Comparison of ENCODE assay signal across 8 cellular contexts in the genomic region with DNA sequence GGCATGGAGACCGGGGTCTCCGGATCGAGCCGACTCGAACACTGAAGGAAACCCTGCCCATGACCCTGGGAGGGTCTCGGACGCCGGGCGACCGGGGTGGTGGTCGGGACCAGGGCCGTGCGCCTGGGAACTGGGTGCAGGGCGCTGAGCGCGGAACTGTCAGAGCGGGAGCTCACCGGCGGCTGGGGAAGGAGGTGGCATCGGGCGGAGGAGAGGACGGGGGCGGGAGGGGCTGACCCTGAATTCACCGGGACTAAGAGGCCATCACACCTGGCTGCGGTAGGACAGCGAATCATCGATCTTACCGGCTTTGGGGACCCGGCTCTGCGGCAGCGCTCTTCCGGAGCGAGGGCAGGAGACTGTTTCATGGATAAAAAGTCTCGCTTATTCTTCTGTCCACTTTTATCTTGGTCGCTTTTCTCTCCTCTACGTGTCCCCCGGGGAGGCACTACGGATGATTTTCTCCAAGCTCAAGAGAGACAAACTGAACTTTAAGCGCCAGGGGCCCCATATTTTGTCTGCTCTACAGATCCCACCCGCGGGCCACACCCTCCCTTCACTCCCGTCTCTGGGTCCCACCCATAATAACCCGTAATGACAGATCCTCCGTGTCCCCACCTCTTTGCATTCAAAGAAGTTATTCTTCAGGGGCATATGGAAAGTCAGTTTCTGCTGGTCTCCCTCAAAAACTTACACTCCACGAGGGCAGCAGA. TPM values are rescaled to one million over a fixed set of nuclear protein-coding genes. Genes with fewer than 3 reads are reported as not detected.
A peak's percentile ranks its signal among the peaks of the same experiment; 100 is the strongest.
DNase-seq lines count a peak whose midpoint lies in the region; ATAC-seq and TF ChIP-seq lines count a peak whose summit lies in the region.

A gene with protein sequence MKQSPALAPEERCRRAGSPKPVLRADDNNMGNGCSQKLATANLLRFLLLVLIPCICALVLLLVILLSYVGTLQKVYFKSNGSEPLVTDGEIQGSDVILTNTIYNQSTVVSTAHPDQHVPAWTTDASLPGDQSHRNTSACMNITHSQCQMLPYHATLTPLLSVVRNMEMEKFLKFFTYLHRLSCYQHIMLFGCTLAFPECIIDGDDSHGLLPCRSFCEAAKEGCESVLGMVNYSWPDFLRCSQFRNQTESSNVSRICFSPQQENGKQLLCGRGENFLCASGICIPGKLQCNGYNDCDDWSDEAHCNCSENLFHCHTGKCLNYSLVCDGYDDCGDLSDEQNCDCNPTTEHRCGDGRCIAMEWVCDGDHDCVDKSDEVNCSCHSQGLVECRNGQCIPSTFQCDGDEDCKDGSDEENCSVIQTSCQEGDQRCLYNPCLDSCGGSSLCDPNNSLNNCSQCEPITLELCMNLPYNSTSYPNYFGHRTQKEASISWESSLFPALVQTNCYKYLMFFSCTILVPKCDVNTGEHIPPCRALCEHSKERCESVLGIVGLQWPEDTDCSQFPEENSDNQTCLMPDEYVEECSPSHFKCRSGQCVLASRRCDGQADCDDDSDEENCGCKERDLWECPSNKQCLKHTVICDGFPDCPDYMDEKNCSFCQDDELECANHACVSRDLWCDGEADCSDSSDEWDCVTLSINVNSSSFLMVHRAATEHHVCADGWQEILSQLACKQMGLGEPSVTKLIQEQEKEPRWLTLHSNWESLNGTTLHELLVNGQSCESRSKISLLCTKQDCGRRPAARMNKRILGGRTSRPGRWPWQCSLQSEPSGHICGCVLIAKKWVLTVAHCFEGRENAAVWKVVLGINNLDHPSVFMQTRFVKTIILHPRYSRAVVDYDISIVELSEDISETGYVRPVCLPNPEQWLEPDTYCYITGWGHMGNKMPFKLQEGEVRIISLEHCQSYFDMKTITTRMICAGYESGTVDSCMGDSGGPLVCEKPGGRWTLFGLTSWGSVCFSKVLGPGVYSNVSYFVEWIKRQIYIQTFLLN (minus strand): TSS at position 486 of the 713 bp plus-strand sequence. CDS start 118 bp downstream, at position 368.

- peak within 1 kb of the TSS; percentile 68 for H3K27ac Mint-ChIP-seq in CD4-positive, alpha-beta T cell
- no peak within 1 kb of the TSS for H3K27ac Mint-ChIP-seq in activated naive CD8-positive, alpha-beta T cell treated with anti-CD3 and anti-CD28 coated beads for 36 hours

- H3K36me3 ChIP-seq in hepatocyte (replicated peaks; ENCODE audit: insufficient read depth, low read depth) (no peaks in the 10 kb centered on the region), skeletal muscle satellite cell (ENCODE audit: insufficient read depth, low read length) (peaks cover 6% of the 10 kb centered on the region)

- peak within 1 kb of the TSS; percentile 50 for H2AFZ ChIP-seq in hepatocyte

- intact Hi-C loops in CD4-positive, alpha-beta T cell (cut with DNase I, micrococcal nuclease): loop anchor here in 1 of 2 experiments (5.0 kb wide), 1 partner anchor 140 kb away; no protein-coding TSS in a partner anchor

- no peaks in the 10 kb centered on the region for H4K20me1 ChIP-seq in hepatocyte (ENCODE audit: insufficient read depth, poor library complexity, severe bottlenecking)

- peak within 1 kb of the TSS; percentile 86 for H3K9ac ChIP-seq in skeletal muscle satellite cell (ENCODE audit: low read depth, low read length)

- ATAC-seq in CD4-positive, alpha-beta T cell (ENCODE audit: poor library complexity): peak; percentile 27
- peak; percentile 17 for ATAC-seq in GM21423 (IDR thresholded peaks at IDR 0.05; ENCODE audit: unreplicated experiment)

- H3K9me3 Mint-ChIP-seq in CD4-positive, alpha-beta T cell: no peaks in the 10 kb centered on the region
- peaks cover 3% of the 10 kb centered on the region for H3K9me3 Mint-ChIP-seq in activated naive CD8-positive, alpha-beta T cell treated with anti-CD3 and anti-CD28 coated beads for 36 hours

- peak in 4 of 10 experiments; percentile 2 to 10 (median 6) for DNase-seq in CD4-positive, alpha-beta T cell
- no peak for DNase-seq in Jurkat, Clone E6-1 (ENCODE audit: low read depth, low spot score)
- peak; percentile 27 for DNase-seq in activated naive CD8-positive, alpha-beta T cell treated with anti-CD3 and anti-CD28 coated beads for 36 hours
- peak; percentile 48 for DNase-seq in hepatocyte (ENCODE audit: low spot score)
- DNase-seq in NCI-H2107 (lab: John Stamatoyannopoulos, UW): no peak
- no peak for DNase-seq in activated gamma-delta T cell treated with Interleukin-2 at 50 U/mL for 16 hours

- POLR2A ChIA-PET in CD4-positive, alpha-beta T cell (lab: Charles Lee): interaction anchor here (0.7 to 1.7 kb wide), 4 partner anchors 10 to 239 kb away, joined by 3 to 7 read pairs (median 4); a partner anchor contains a TSS

- H3K4me2 ChIP-seq in hepatocyte (peak within 1 kb of the TSS; percentile 99), skeletal muscle satellite cell (ENCODE audit: low read length) (peak within 1 kb of the TSS; percentile 95)

- peak within 1 kb of the TSS; percentile 22 for H3K4me3 ChIP-seq in Jurkat, Clone E6-1 (ENCODE audit: low read length)
- H3K4me3 ChIP-seq in hepatocyte (peak within 1 kb of the TSS; percentile 71), skeletal muscle satellite cell (ENCODE audit: low read length) (peak within 1 kb of the TSS; percentile 84)

- peak within 1 kb of the TSS; percentile 91 for H3K4me3 Mint-ChIP-seq in CD4-positive, alpha-beta T cell
- peak within 1 kb of the TSS; percentile 79 for H3K4me3 Mint-ChIP-seq in activated naive CD8-positive, alpha-beta T cell treated with anti-CD3 and anti-CD28 coated beads for 36 hours

- H3K27me3 Mint-ChIP-seq in CD4-positive, alpha-beta T cell: peaks cover 4% of the 10 kb centered on the region
- peaks cover 29% of the 10 kb centered on the region for H3K27me3 Mint-ChIP-seq in activated naive CD8-positive, alpha-beta T cell treated with anti-CD3 and anti-CD28 coated beads for 36 hours

- no peaks in the 10 kb centered on the region for H3K9me3 ChIP-seq in CD4-positive, alpha-beta T cell (ENCODE audit: control insufficient read depth, low read length)
- H3K9me3 ChIP-seq in hepatocyte (ENCODE audit: low read depth): peaks cover 6% of the 10 kb centered on the region
- H3K9me3 ChIP-seq in skeletal muscle satellite cell (replicated peaks; ENCODE audit: low read length): no peaks in the 10 kb centered on the region

- WGBS in hepatocyte (ENCODE audit: low lambda C conversion rate, missing lambda C conversion rate): 3% methylated on average over 40 of the region's 45 CpGs

- no peaks in the 10 kb centered on the region for H3K9me2 ChIP-seq in hepatocyte (replicated peaks; ENCODE audit: insufficient read depth)

- H3K4me1 Mint-ChIP-seq in CD4-positive, alpha-beta T cell (ENCODE audit: low read depth): peaks cover 37% of the 10 kb centered on the region
- H3K4me1 Mint-ChIP-seq in activated naive CD8-positive, alpha-beta T cell treated with anti-CD3 and anti-CD28 coated beads for 36 hours: peaks cover 30% of the 10 kb centered on the region

- TF ChIP-seq CTCF in CD4-positive, alpha-beta T cell (IDR thresholded peaks at IDR 0.05): no peak
- no peak for TF ChIP-seq CTCF in hepatocyte (IDR thresholded peaks at IDR 0.05; ENCODE audit: poor library complexity)

- no peaks in the 10 kb centered on the region for H3K79me2 ChIP-seq in hepatocyte

- H3K4me1 ChIP-seq in hepatocyte (ENCODE audit: insufficient read depth): peaks cover 13% of the 10 kb centered on the region
- peaks cover 44% of the 10 kb centered on the region for H3K4me1 ChIP-seq in skeletal muscle satellite cell (ENCODE audit: control insufficient read depth, insufficient read depth, low read length)

- CTCF ChIA-PET in CD4-positive, alpha-beta T cell (lab: Charles Lee): interaction anchor here (0.8 to 1.0 kb wide), 2 partner anchors 10 to 287 kb away, joined by 3 to 4 read pairs; no protein-coding TSS in a partner anchor

- no peaks in the 10 kb centered on the region for H3K27me3 ChIP-seq in CD4-positive, alpha-beta T cell (ENCODE audit: control insufficient read depth, insufficient read depth, low read length)
- H3K27me3 ChIP-seq in hepatocyte (no peaks in the 10 kb centered on the region), skeletal muscle satellite cell (ENCODE audit: control insufficient read depth, insufficient read depth, low read length) (no peaks in the 10 kb centered on the region)

- H3K27ac ChIP-seq in CD4-positive, alpha-beta T cell (ENCODE audit: low read depth, low read length): no peak within 1 kb of the TSS
- H3K27ac ChIP-seq in hepatocyte: no peak within 1 kb of the TSS

- H3K36me3 Mint-ChIP-seq in CD4-positive, alpha-beta T cell (ENCODE audit: low read depth): no peaks in the 10 kb centered on the region
- H3K36me3 Mint-ChIP-seq in activated naive CD8-positive, alpha-beta T cell treated with anti-CD3 and anti-CD28 coated beads for 36 hours: no peaks in the 10 kb centered on the region

RNA-seq across cellular contexts. Expression of the gene that starts here (rescaled TPM):
- under 1 TPM in 1 of 2 experiments, not detected in 1; 0.14 TPM for total RNA-seq in CD4-positive, alpha-beta T cell
- polyA plus RNA-seq in Jurkat, Clone E6-1 (2012; ENCODE audit: insufficient read depth, insufficient read length): not detected
- total RNA-seq in activated naive CD8-positive, alpha-beta T cell treated with anti-CD3 and anti-CD28 coated beads for 36 hours: not detected
- total RNA-seq in hepatocyte: 0.40 and 0.64 TPM in 2 replicates
- polyA plus RNA-seq in hepatocyte: 0.13 TPM in 1 of 2 replicates, not detected in the other
- total RNA-seq in skeletal muscle satellite cell (2012; rRNA removed): 0.22 and 0.76 TPM in 2 replicates

Comparison
In these comparisons a context has a peak if more than half of its experiments do, and no peak if none do; other contexts are left out.
1. Peak in ATAC-seq in CD4-positive, alpha-beta T cell; RNA of the gene not detected or under 1 TPM.
2. Peak in DNase-seq in activated naive CD8-positive, alpha-beta T cell treated with anti-CD3 and anti-CD28 coated beads for 36 hours; RNA of the gene not detected or under 1 TPM.
3. Peak in DNase-seq, H3K4me3 ChIP-seq and H3K4me2 ChIP-seq in hepatocyte; RNA of the gene not detected or under 1 TPM.
4. H3K4me3 ChIP-seq: peak in every context shown above with its lines; median percentile 84 in skeletal muscle satellite cell; 71 in hepatocyte; 22 in Jurkat, Clone E6-1.